1 cellular context compared by ENCODE assay signal in the genomic region with DNA sequence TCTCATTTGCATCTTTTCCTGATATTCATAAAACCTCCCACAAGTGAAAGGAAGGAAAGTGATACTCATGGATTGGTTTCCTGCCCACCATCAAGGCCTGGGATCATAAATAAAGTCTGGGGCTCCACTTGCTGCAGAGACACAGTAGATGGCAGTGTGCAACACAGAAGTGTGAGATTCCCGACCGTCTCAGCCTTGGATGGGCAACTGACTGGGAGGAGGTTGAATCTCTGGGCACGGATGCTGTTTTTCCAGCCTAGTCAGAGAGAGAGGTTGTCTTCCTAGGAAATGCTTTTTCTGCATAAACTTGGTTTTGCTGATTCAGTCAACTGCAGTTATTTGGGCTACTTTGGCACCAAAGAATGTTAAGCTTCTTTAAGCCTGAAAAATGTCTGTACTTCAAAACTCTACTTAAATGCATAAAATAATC.
TF ChIP-seq lines count a peak whose summit lies in the region.

No MANE protein-coding gene starts in this region.

TF ChIP-seq in GM23338, 12 proteins besides CTCF, POLR2A, EP300 and RAD21 (continued from another document):
- TF ChIP-seq ETS1 (IDR thresholded peaks at IDR 0.05) (no peak), JUNB (IDR thresholded peaks at IDR 0.05; ENCODE audit: unreplicated experiment) (no peak)
